8 cellular contexts compared by ENCODE assay signal in genomic region chr12:28807535-28807934, GRCh38.
"Had no signal": no experiment of that assay in that cellular context is flagged by ENCODE, and none has a peak within 500 bp of the region (broad histone marks: within the 10 kb centered on the region; RNA-seq: fewer than 3 reads in every experiment).

No MANE protein-coding gene starts in this region.

- H3K4me2 ChIP-seq: GM23338 had no signal

- H2AFZ ChIP-seq: GM23248, GM23338 had no signal

- ATAC-seq: GM23338, HCT116 had no signal

- DNase-seq: GM23248, H7, H9, HCEC 1CT, HFFc6 had no signal

- H3K36me3 ChIP-seq: HAP-1 had no signal

- H3K4me3 ChIP-seq: GM23248, GM23338, HAP-1 had no signal

- H3K9me3 ChIP-seq: HAP-1 had no signal

- H3K4me1 ChIP-seq: HAP-1 had no signal

- H3K9ac ChIP-seq: GM23248 had no signal

- H3K27ac ChIP-seq: GM23248 had no signal
